Comparison of ENCODE assay signal across 15 cellular contexts in genomic region chr20:39835040-39835842, GRCh38.
DNase-seq lines count a peak whose midpoint lies in the region; ATAC-seq and TF ChIP-seq lines count a peak whose summit lies in the region.
"Had no signal": no experiment of that assay in that cellular context is flagged by ENCODE, and none has a peak within 500 bp of the region (broad histone marks: within the 10 kb centered on the region; RNA-seq: fewer than 3 reads in every experiment).

No MANE protein-coding gene starts in this region.

- no peaks in the 10 kb centered on the region for H3K79me1 ChIP-seq in mesenchymal stem cell (replicated peaks; ENCODE audit: low read length, poor library complexity, severe bottlenecking)

- H3K4ac ChIP-seq in mesenchymal stem cell (ENCODE audit: low read depth in 1 of 2, low read length in 2 of 2), result no peak overlapping the region

- TF ChIP-seq POLR2A in transverse colon (IDR thresholded peaks at IDR 0.05), result no peak

- 81% methylated on average over 4 of the region's 7 CpGs for WGBS in mesenchymal stem cell
- WGBS in transverse colon (ENCODE audit: low coverage in 1 of 2), 2 donors, result 67 to 75% methylated on average over 3 to 7 of the region's 7 CpGs

- H4K91ac ChIP-seq in mesenchymal stem cell (ENCODE audit: low read length), result no peak overlapping the region

- H4K8ac ChIP-seq in mesenchymal stem cell (ENCODE audit: low read length), result no peak overlapping the region

- no peak overlapping the region for H2BK15ac ChIP-seq in mesenchymal stem cell (ENCODE audit: low read depth, poor library complexity, severe bottlenecking)

- H3K4me2 ChIP-seq in mesenchymal stem cell (ENCODE audit: low read length, poor library complexity, severe bottlenecking), result no peak overlapping the region
- H3K4me2 ChIP-seq: BLaER1 had no signal

- H3K36me3 ChIP-seq in mesenchymal stem cell (ENCODE audit: control insufficient read depth in 1 of 2, insufficient read depth in 2 of 2, low read depth in 1 of 2, low read length in 2 of 2), result no peaks in the 10 kb centered on the region
- H3K36me3 ChIP-seq in transverse colon, result no peaks in the 10 kb centered on the region
- H3K36me3 ChIP-seq: BLaER1 had no signal

- DNase-seq in Right ventricle myocardium superior (peak; percentile 61), mesenchymal stem cell (no peak), dermis blood vessel endothelial cell (no peak), superior temporal gyrus (ENCODE audit: extremely low spot score) (no peak), transverse colon (no peak), RWPE1 (ENCODE audit: low spot score) (no peak)
- DNase-seq: CD8-positive, alpha-beta memory T cell; NCI-H1048; NCI-H146; NCI-H226; NCI-H526 treated with DMSO at 0.1 percent for 48 hours had no signal

- no peak for TF ChIP-seq EP300 in transverse colon (IDR thresholded peaks at IDR 0.05; ENCODE audit: low read depth)

- no peak overlapping the region for H2BK12ac ChIP-seq in mesenchymal stem cell (ENCODE audit: low read length in 2 of 2)

- H2BK120ac ChIP-seq in mesenchymal stem cell (ENCODE audit: low read depth, low read length), result no peak overlapping the region

- no peaks in the 10 kb centered on the region for H3K4me1 ChIP-seq in mesenchymal stem cell (ENCODE audit: control insufficient read depth, insufficient read depth, low read depth, low read length)
- H3K4me1 ChIP-seq in transverse colon, result no peaks in the 10 kb centered on the region
- H3K4me1 ChIP-seq: BLaER1 had no signal

- intact Hi-C loops in Right ventricle myocardium superior (cut with DNase I), result no loop called here
- intact Hi-C loops in transverse colon (cut with DNase I; ENCODE audit: low total_unique reads), result no loop called here

- no peak overlapping the region for H3K18ac ChIP-seq in mesenchymal stem cell (ENCODE audit: low read depth in 1 of 2, low read length in 2 of 2)

- no peak overlapping the region for H2AK5ac ChIP-seq in mesenchymal stem cell (ENCODE audit: low read length, severe bottlenecking)

- CTCF ChIA-PET in RWPE1 (lab: Yijun Ruan, JAX), result interaction anchor here (0.7 kb wide), 1 partner anchor 20 kb away, joined by 3 read pairs; no protein-coding TSS in a partner anchor

- peak overlapping the region; percentile 70 for H3K27ac ChIP-seq in VCaP
- H3K27ac ChIP-seq in mesenchymal stem cell (ENCODE audit: low read length, poor library complexity, severe bottlenecking), result no peak overlapping the region
- H3K27ac ChIP-seq in transverse colon, result no peak overlapping the region
- H3K27ac ChIP-seq in RWPE1, result no peak overlapping the region
- H3K27ac ChIP-seq: BLaER1, HL-60 had no signal

- no peaks in the 10 kb centered on the region for H3K9me3 ChIP-seq in mesenchymal stem cell (ENCODE audit: control insufficient read depth, low read length)
- no peaks in the 10 kb centered on the region for H3K9me3 ChIP-seq in transverse colon
- H3K9me3 ChIP-seq: BLaER1 had no signal

- H3K14ac ChIP-seq in mesenchymal stem cell (ENCODE audit: low read length in 2 of 2), result peak overlapping the region in 1 of 2 experiments; percentile 3

- H3K9ac ChIP-seq in mesenchymal stem cell (ENCODE audit: low read length), result peak overlapping the region; percentile 70
- H3K9ac ChIP-seq: BLaER1 had no signal

- POLR2A ChIA-PET in RWPE1 (lab: Yijun Ruan, JAX; ENCODE audit: low non-redundant PET), result no interaction called here

- peak overlapping the region in 1 of 2 experiments; percentile 45 for H3K4me3 ChIP-seq in mesenchymal stem cell (ENCODE audit: insufficient read depth in 1 of 2, low read depth in 1 of 2, low read length in 2 of 2)
- H3K4me3 ChIP-seq in transverse colon, result no peak overlapping the region
- H3K4me3 ChIP-seq: BLaER1, K562 had no signal

- TF ChIP-seq CTCF in VCaP (conservative IDR thresholded peaks at IDR 0.05) (no peak), transverse colon (IDR thresholded peaks at IDR 0.05) (no peak), RWPE1 (conservative IDR thresholded peaks at IDR 0.05; ENCODE audit: low read depth) (no peak)

- H3K27me3 ChIP-seq in mesenchymal stem cell (ENCODE audit: control insufficient read depth in 1 of 2, insufficient read depth in 1 of 2, low read length in 2 of 2) (peaks cover 0 to 4% of the 10 kb centered on the region in 2 experiments), transverse colon (no peaks in the 10 kb centered on the region)
- H3K27me3 ChIP-seq: BLaER1 had no signal

- H2AFZ ChIP-seq in mesenchymal stem cell (ENCODE audit: low read depth, low read length), result no peak overlapping the region

- H3K23ac ChIP-seq in mesenchymal stem cell (ENCODE audit: low read length in 2 of 2), result no peak overlapping the region

- no peak overlapping the region for H2BK5ac ChIP-seq in mesenchymal stem cell (ENCODE audit: low read depth, low read length, poor library complexity, severe bottlenecking)

- in situ Hi-C loops in transverse colon (cut with MboI; ENCODE audit: low pct_ligation_motif_present in 1 of 4, low pct_unique_long_range_greater_than_20kb in 1 of 4, low sequenced_read_pairs in 3 of 4), result no loop called here

- peak; percentile 86 for ATAC-seq in Right ventricle myocardium superior (ENCODE audit: poor library complexity)
- ATAC-seq: K562 had no signal
